In genomic region chr3:51997172-51997571, GRCh38 we compare ENCODE assay signal across 1 cellular context.
TF ChIP-seq lines count a peak whose summit lies in the region.

No MANE protein-coding gene starts in this region.

TF ChIP-seq in GM23338, 12 proteins besides CTCF, POLR2A, EP300 and RAD21:
- no peak for TF ChIP-seq REST (IDR thresholded peaks at IDR 0.05; ENCODE audit: unreplicated experiment)
- TF ChIP-seq CREB1 (CRISPR knock-in tag; IDR thresholded peaks at IDR 0.05; ENCODE audit: low read depth): no peak
- no peak for TF ChIP-seq EZH2phosphoT487 (IDR thresholded peaks at IDR 0.05; ENCODE audit: unreplicated experiment)
